In genomic region chr6:158645064-158646022, GRCh38 we compare ENCODE assay signal across 8 cellular contexts. TPM values are rescaled to one million over a fixed set of nuclear protein-coding genes. Genes with fewer than 3 reads are reported as not detected.
DNase-seq lines count a peak whose midpoint lies in the region; ATAC-seq and TF ChIP-seq lines count a peak whose summit lies in the region.

No MANE protein-coding gene starts in this region.

- CTCF ChIA-PET in CD4-positive, alpha-beta T cell (lab: Charles Lee) = interaction anchor here (1.2 to 5.1 kb wide), 5 partner anchors 11 to 59 kb away, joined by 4 to 18 read pairs (median 5); no protein-coding TSS in a partner anchor
- CTCF ChIA-PET in mammary epithelial cell (lab: Charles Lee; ENCODE audit: low non-redundant PET) = interaction anchor here (0.6 to 1.0 kb wide), 4 partner anchors 43 to 645 kb away, joined by 4 to 12 read pairs (median 6); no protein-coding TSS in a partner anchor

- peak overlapping the region; percentile 84 for H2AFZ ChIP-seq in mammary epithelial cell (ENCODE audit: low read depth, low read length)

- WGBS in mammary epithelial cell (ENCODE audit: low coverage, missing lambda C conversion rate) = 33% methylated on average over 21 of the region's 21 CpGs

- peak overlapping the region; percentile 81 for H3K4me2 ChIP-seq in mammary epithelial cell (ENCODE audit: insufficient read depth, low read depth, low read length)

- H3K27me3 Mint-ChIP-seq in CD4-positive, alpha-beta T cell = no peaks in the 10 kb centered on the region

- intact Hi-C loops in CD4-positive, alpha-beta T cell (cut with DNase I, micrococcal nuclease) = loop anchor here (10.0 kb wide), 2 partner anchors 459 to 1271 kb away; no protein-coding TSS in a partner anchor
- intact Hi-C loops in mammary epithelial cell (cut with micrococcal nuclease) = loop anchor here (1.0 to 2.0 kb wide), 2 partner anchors 46 to 427 kb away; no protein-coding TSS in a partner anchor

- no peaks in the 10 kb centered on the region for H3K9me3 ChIP-seq in CD4-positive, alpha-beta T cell (ENCODE audit: control insufficient read depth, low read length)
- H3K9me3 ChIP-seq in mammary epithelial cell (replicated peaks; ENCODE audit: insufficient read depth, low read length) = no peaks in the 10 kb centered on the region
- no peaks in the 10 kb centered on the region for H3K9me3 ChIP-seq in mucosa of rectum (ENCODE audit: control insufficient read depth in 2 of 2, low read length in 2 of 2)

- POLR2A ChIA-PET in CD4-positive, alpha-beta T cell (lab: Charles Lee) = interaction anchor here (0.8 to 3.1 kb wide), 13 partner anchors 8 to 1868 kb away, joined by 3 to 71 read pairs (median 6); partner anchors contain the start of gene ARID1B

- H3K9ac ChIP-seq in mammary epithelial cell (ENCODE audit: insufficient read depth, low read length) = peak overlapping the region; percentile 96
- H3K9ac ChIP-seq in mucosa of rectum (ENCODE audit: low read depth in 1 of 2, low read length in 2 of 2) = peak overlapping the region; percentile 90 to 99

- no peak for DNase-seq in CD4-positive, alpha-beta T cell
- DNase-seq in LNCaP clone FGC (ENCODE audit: low read depth) (no peak), mammary epithelial cell (peak; percentile 17), germinal center (ENCODE audit: low spot score) (no peak), AG08395 (ENCODE audit: low spot score) (no peak)

- H3K36me3 ChIP-seq in mammary epithelial cell (ENCODE audit: insufficient read depth, low read length) (peaks cover 4% of the 10 kb centered on the region), mucosa of rectum (ENCODE audit: control insufficient read depth in 2 of 2, insufficient read depth in 2 of 2, low read length in 2 of 2) (peaks cover 0 to 4% of the 10 kb centered on the region in 2 donors)

- H3K9me3 Mint-ChIP-seq in CD4-positive, alpha-beta T cell = no peaks in the 10 kb centered on the region

- H3K4me1 ChIP-seq in mammary epithelial cell (ENCODE audit: insufficient read depth, low read length) (peaks cover 54% of the 10 kb centered on the region), mucosa of rectum (ENCODE audit: control insufficient read depth in 2 of 2, insufficient read depth in 2 of 2, low read length in 2 of 2) (peaks cover 15 to 19% of the 10 kb centered on the region in 2 donors)

- H3K4me1 Mint-ChIP-seq in CD4-positive, alpha-beta T cell (ENCODE audit: low read depth) = peaks cover 68% of the 10 kb centered on the region

- H3K36me3 Mint-ChIP-seq in CD4-positive, alpha-beta T cell (ENCODE audit: low read depth) = peaks cover 55% of the 10 kb centered on the region

- peak overlapping the region; percentile 97 for H3K27ac Mint-ChIP-seq in CD4-positive, alpha-beta T cell

- no peak for TF ChIP-seq CTCF in CD4-positive, alpha-beta T cell (IDR thresholded peaks at IDR 0.05)
- no peak for TF ChIP-seq CTCF in LNCaP clone FGC (IDR thresholded peaks at IDR 0.05; ENCODE audit: control insufficient read depth, extremely low read depth, insufficient read depth)
- no peak for TF ChIP-seq CTCF in mammary epithelial cell (conservative IDR thresholded peaks at IDR 0.05 in 1 of 2, IDR thresholded peaks at IDR 0.05 in 1 of 2; ENCODE audit: extremely low read depth in 1 of 2, insufficient read depth in 1 of 2, low read depth in 1 of 2, low read length in 2 of 2)

- H3K4me3 Mint-ChIP-seq in CD4-positive, alpha-beta T cell = peak overlapping the region; percentile 94

- no peaks in the 10 kb centered on the region for H3K27me3 ChIP-seq in CD4-positive, alpha-beta T cell (ENCODE audit: control insufficient read depth, insufficient read depth, low read length)
- H3K27me3 ChIP-seq in mammary epithelial cell (ENCODE audit: insufficient read depth, low read length) (no peaks in the 10 kb centered on the region), mucosa of rectum (ENCODE audit: control insufficient read depth in 2 of 2, insufficient read depth in 2 of 2, low read length in 2 of 2) (no peaks in the 10 kb centered on the region)

- dilution Hi-C loops in mammary epithelial cell (cut with HindIII; ENCODE audit: low sequenced_read_pairs) = no loop called here

- BruUV-seq in mammary epithelial cell (replicated peaks; lab: Mats Ljungman, UMichigan) = TSS peak; percentile 88

- in situ Hi-C loops in mammary epithelial cell (cut with MboI; ENCODE audit: low sequenced_read_pairs in 2 of 2) = no loop called here

- H3K4me3 ChIP-seq in LNCaP clone FGC (ENCODE audit: low read depth, low read length) = peak overlapping the region; percentile 74
- H3K4me3 ChIP-seq in mammary epithelial cell (replicated peaks in 1 of 3; ENCODE audit: insufficient read depth in 1 of 3, low read depth in 2 of 3, low read length in 3 of 3) = peak overlapping the region; percentile 59 to 98 (median 77)
- H3K4me3 ChIP-seq in mucosa of rectum (ENCODE audit: low read length in 2 of 2) = peak overlapping the region; percentile 83 to 97

- no peaks in the 10 kb centered on the region for H4K20me1 ChIP-seq in mammary epithelial cell (ENCODE audit: insufficient read depth, low read length)

- ATAC-seq in CD4-positive, alpha-beta T cell (ENCODE audit: poor library complexity) = no peak
- ATAC-seq in HG02798 (IDR thresholded peaks at IDR 0.05; ENCODE audit: poor library complexity, unreplicated experiment) (no peak), GM21786 (IDR thresholded peaks at IDR 0.05; ENCODE audit: unreplicated experiment) (no peak)

- peak overlapping the region; percentile 93 for H3K27ac ChIP-seq in CD4-positive, alpha-beta T cell (ENCODE audit: low read depth, low read length)
- H3K27ac ChIP-seq in mammary epithelial cell (ENCODE audit: insufficient read depth, low read depth, low read length) = peak overlapping the region; percentile 97
- peak overlapping the region; percentile 98 to 99 for H3K27ac ChIP-seq in mucosa of rectum (ENCODE audit: low read depth in 2 of 2, low read length in 2 of 2)

- H3K79me2 ChIP-seq in mammary epithelial cell (ENCODE audit: insufficient read depth, low read length) = peaks cover 40% of the 10 kb centered on the region

RNA-seq across cellular contexts. Expression of gene DYNLT1, which starts 0.8 kb away (rescaled TPM):
- total RNA-seq in CD4-positive, alpha-beta T cell = 100 to 1,000 TPM; 170 to 182 TPM
- total RNA-seq in mammary epithelial cell = 100 to 1,000 TPM in 1 of 2 donors, 10 to 100 TPM in 1; 51.8 to 129 TPM
- polyA plus RNA-seq in mammary epithelial cell = 211 TPM
- polyA minus RNA-seq in mammary epithelial cell = 199 TPM

RNA-seq across cellular contexts. Expression of gene SYTL3, which starts 4.5 kb away (rescaled TPM):
- 10 to 100 TPM; 41.2 to 42.7 TPM for total RNA-seq in CD4-positive, alpha-beta T cell
- total RNA-seq in mammary epithelial cell = 1 to 10 TPM; 1.5 to 1.7 TPM
- polyA plus RNA-seq in mammary epithelial cell = 0.87 TPM
- 0.21 TPM for polyA minus RNA-seq in mammary epithelial cell

Comparison
In these comparisons a context has a peak if more than half of its experiments do, and no peak if none do; other contexts are left out.
1. RNA of gene SYTL3, which starts 4.5 kb away (total RNA-seq): 41.2 to 42.7 TPM in CD4-positive, alpha-beta T cell; 1.5 to 1.7 TPM in mammary epithelial cell; every median in the first group is over 10 times any median in the second.
2. Peak in every context shown above with its lines, with median percentiles within 50 percentile points of each other: H3K27ac ChIP-seq and H3K4me3 ChIP-seq.